Comparison of ENCODE assay signal across 25 cellular contexts in genomic region chr2:148218326-148219075, GRCh38.
DNase-seq lines count a peak whose midpoint lies in the region; ATAC-seq, FAIRE-seq and TF ChIP-seq lines count a peak whose summit lies in the region.
"Had no signal": no experiment of that assay in that cellular context is flagged by ENCODE, and none has a peak within 500 bp of the region (broad histone marks: within the 10 kb centered on the region; RNA-seq: fewer than 3 reads in every experiment).

No MANE protein-coding gene starts in this region.

- intact Hi-C loops in stomach (cut with DNase I; ENCODE audit: low total_unique reads): no loop called here

- no peak overlapping the region for H3K9ac ChIP-seq in SK-N-SH

- DNase-seq in NOMO-1 treated with DMSO at 0.1 percent for 48 hours (lab: John Stamatoyannopoulos, UW; ENCODE audit: unreplicated experiment): peak; percentile 8
- no peak for DNase-seq in NOMO-1 treated with dmso at 0.1 percent for 144 hours (lab: John Stamatoyannopoulos, UW; ENCODE audit: unreplicated experiment)
- peak; percentile 42 for DNase-seq in NCI-H2107 treated with DMSO at 0.1 percent for 48 hours (lab: John Stamatoyannopoulos, UW; ENCODE audit: unreplicated experiment)
- DNase-seq in SK-N-SH: no peak
- no peak for DNase-seq in stomach
- DNase-seq: activated naive CD4-positive, alpha-beta T cell treated with anti-CD3 and anti-CD28 coated beads for 36 hours; activated T-cell treated with anti-CD3 and anti-CD28 coated beads, Interleukin-2, amount 50 U/mL, for 4 hours; AML-193; CD8-positive, alpha-beta T cell; DMS153; GF-D8; KG1; left cardiac atrium; MM.1S; NCI-H226; NK-92 treated with Interleukin-12 subunit alpha and Interleukin-12 subunit beta, amount 100 ng/mL, for 24 hours; stimulated activated CD8-positive, alpha-beta memory T cell treated with anti-CD3 and anti-CD28 coated beads, Interleukin-4, amount 100 ng/mL, for 48 hours; transverse colon had no signal

- no peak for TF ChIP-seq RAD21 in SK-N-SH (IDR thresholded peaks at IDR 0.05; ENCODE audit: low read length)

- H2AFZ ChIP-seq in SK-N-SH (ENCODE audit: low read depth): no peak overlapping the region

- POLR2A ChIA-PET in SK-N-SH (lab: Yijun Ruan, JAX): no interaction called here

- H3K36me3 ChIP-seq in SK-N-SH (replicated peaks in 1 of 2; ENCODE audit: control insufficient read depth in 1 of 2, insufficient read depth in 2 of 2, low read length in 1 of 2): no peaks in the 10 kb centered on the region
- H3K36me3 ChIP-seq in stomach: no peaks in the 10 kb centered on the region
- H3K36me3 ChIP-seq: prostate gland, transverse colon had no signal

- H3K79me2 ChIP-seq in SK-N-SH (ENCODE audit: insufficient read depth): no peaks in the 10 kb centered on the region

- no peak for ATAC-seq in GM21447 (IDR thresholded peaks at IDR 0.05; ENCODE audit: unreplicated experiment)
- no peak for ATAC-seq in GM21381 (IDR thresholded peaks at IDR 0.05; ENCODE audit: unreplicated experiment)
- ATAC-seq: activated T-cell treated with anti-CD3 and anti-CD28 coated beads, Interleukin-2, amount 50 U/mL, for 4 hours; CD8-positive, alpha-beta T cell; left cardiac atrium had no signal

- H4K20me1 ChIP-seq in SK-N-SH (ENCODE audit: insufficient read depth): no peaks in the 10 kb centered on the region

- no peak for TF ChIP-seq POLR2A in stomach (IDR thresholded peaks at IDR 0.05)

- TF ChIP-seq EP300 in SK-N-SH (IDR thresholded peaks at IDR 0.05; ENCODE audit: borderline replicate concordance in 1 of 2, low read depth in 1 of 2, low read length in 1 of 2) (no peak), stomach (IDR thresholded peaks at IDR 0.05) (no peak)

- no peaks in the 10 kb centered on the region for H3F3A ChIP-seq in SK-N-SH (replicated peaks; ENCODE audit: insufficient read depth)

- no peaks in the 10 kb centered on the region; the same call in 1 of the 2 replicates for H3K9me3 ChIP-seq in SK-N-SH
- peaks cover 0 to 23% (median 11%) of the 10 kb centered on the region in 4 donors for H3K9me3 ChIP-seq in stomach
- H3K9me3 ChIP-seq: prostate gland had no signal

- H3K27ac ChIP-seq in SK-N-SH (ENCODE audit: low read depth in 2 of 2, low read length in 1 of 2) (no peak overlapping the region), stomach (no peak overlapping the region)
- H3K27ac ChIP-seq: prostate gland, transverse colon had no signal

- no peaks in the 10 kb centered on the region; the same call in 1 of the 2 replicates for H3K9me2 ChIP-seq in SK-N-SH

- H3K27me3 ChIP-seq in SK-N-SH (ENCODE audit: insufficient read depth): no peaks in the 10 kb centered on the region
- H3K27me3 ChIP-seq in stomach: no peaks in the 10 kb centered on the region
- H3K27me3 ChIP-seq: transverse colon had no signal

- 93% methylated on average over 5 of the region's 5 CpGs for WGBS in SK-N-SH (ENCODE audit: low lambda C conversion rate)
- WGBS in stomach, 5 donors: 86 to 93% (median 88%) methylated on average over 5 of the region's 5 CpGs

- FAIRE-seq in endometrium (lab: Jason Lieb, UNC): peak; percentile 93
- FAIRE-seq: A204.1, GM18507, H1 had no signal

- no peak overlapping the region for H3K4me2 ChIP-seq in SK-N-SH

- H3K4me3 ChIP-seq in SK-N-SH (ENCODE audit: low read depth in 2 of 2, low read length in 1 of 2) (no peak overlapping the region), stomach (no peak overlapping the region)
- H3K4me3 ChIP-seq: prostate gland, transverse colon had no signal

- H3K4me1 ChIP-seq in SK-N-SH (ENCODE audit: control insufficient read depth in 1 of 2, insufficient read depth in 2 of 2, low read depth in 1 of 2, low read length in 1 of 2) (no peaks in the 10 kb centered on the region), stomach (no peaks in the 10 kb centered on the region)
- H3K4me1 ChIP-seq: prostate gland, transverse colon had no signal

- no peak for TF ChIP-seq CTCF in SK-N-SH (IDR thresholded peaks at IDR 0.05)
- no peak for TF ChIP-seq CTCF in stomach (IDR thresholded peaks at IDR 0.05)

- CTCF ChIA-PET in SK-N-SH (lab: Yijun Ruan, JAX): no interaction called here

TF ChIP-seq in SK-N-SH, 30 proteins besides CTCF, POLR2A, EP300 and RAD21:
- TF ChIP-seq, protein P1, sequence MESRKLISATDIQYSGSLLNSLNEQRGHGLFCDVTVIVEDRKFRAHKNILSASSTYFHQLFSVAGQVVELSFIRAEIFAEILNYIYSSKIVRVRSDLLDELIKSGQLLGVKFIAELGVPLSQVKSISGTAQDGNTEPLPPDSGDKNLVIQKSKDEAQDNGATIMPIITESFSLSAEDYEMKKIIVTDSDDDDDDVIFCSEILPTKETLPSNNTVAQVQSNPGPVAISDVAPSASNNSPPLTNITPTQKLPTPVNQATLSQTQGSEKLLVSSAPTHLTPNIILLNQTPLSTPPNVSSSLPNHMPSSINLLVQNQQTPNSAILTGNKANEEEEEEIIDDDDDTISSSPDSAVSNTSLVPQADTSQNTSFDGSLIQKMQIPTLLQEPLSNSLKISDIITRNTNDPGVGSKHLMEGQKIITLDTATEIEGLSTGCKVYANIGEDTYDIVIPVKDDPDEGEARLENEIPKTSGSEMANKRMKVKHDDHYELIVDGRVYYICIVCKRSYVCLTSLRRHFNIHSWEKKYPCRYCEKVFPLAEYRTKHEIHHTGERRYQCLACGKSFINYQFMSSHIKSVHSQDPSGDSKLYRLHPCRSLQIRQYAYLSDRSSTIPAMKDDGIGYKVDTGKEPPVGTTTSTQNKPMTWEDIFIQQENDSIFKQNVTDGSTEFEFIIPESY (IDR thresholded peaks at IDR 0.05; ENCODE audit: borderline replicate concordance, low read depth): no peak
- TF ChIP-seq MXI1 (IDR thresholded peaks at IDR 0.05; ENCODE audit: low read depth, low read length) (no peak), GATA2 (CRISPR knock-in tag; IDR thresholded peaks at IDR 0.05) (no peak), RXRA (IDR thresholded peaks at IDR 0.05; ENCODE audit: borderline replicate concordance, low read depth) (no peak), EZH2phosphoT487 (IDR thresholded peaks at IDR 0.05; ENCODE audit: borderline replicate concordance, low read depth) (no peak), FOSL2 (IDR thresholded peaks at IDR 0.05; ENCODE audit: borderline replicate concordance, low read depth) (no peak), YY1 (IDR thresholded peaks at IDR 0.05; ENCODE audit: low read depth) (no peak), RFX5 (IDR thresholded peaks at IDR 0.05; ENCODE audit: low read length) (no peak), TEAD4 (IDR thresholded peaks at IDR 0.05; ENCODE audit: borderline replicate concordance, insufficient read depth) (no peak), MAX (IDR thresholded peaks at IDR 0.05; ENCODE audit: low read depth) (no peak), SMC3 (IDR thresholded peaks at IDR 0.05; ENCODE audit: low read depth, low read length) (no peak)
- TF ChIP-seq, protein P2, sequence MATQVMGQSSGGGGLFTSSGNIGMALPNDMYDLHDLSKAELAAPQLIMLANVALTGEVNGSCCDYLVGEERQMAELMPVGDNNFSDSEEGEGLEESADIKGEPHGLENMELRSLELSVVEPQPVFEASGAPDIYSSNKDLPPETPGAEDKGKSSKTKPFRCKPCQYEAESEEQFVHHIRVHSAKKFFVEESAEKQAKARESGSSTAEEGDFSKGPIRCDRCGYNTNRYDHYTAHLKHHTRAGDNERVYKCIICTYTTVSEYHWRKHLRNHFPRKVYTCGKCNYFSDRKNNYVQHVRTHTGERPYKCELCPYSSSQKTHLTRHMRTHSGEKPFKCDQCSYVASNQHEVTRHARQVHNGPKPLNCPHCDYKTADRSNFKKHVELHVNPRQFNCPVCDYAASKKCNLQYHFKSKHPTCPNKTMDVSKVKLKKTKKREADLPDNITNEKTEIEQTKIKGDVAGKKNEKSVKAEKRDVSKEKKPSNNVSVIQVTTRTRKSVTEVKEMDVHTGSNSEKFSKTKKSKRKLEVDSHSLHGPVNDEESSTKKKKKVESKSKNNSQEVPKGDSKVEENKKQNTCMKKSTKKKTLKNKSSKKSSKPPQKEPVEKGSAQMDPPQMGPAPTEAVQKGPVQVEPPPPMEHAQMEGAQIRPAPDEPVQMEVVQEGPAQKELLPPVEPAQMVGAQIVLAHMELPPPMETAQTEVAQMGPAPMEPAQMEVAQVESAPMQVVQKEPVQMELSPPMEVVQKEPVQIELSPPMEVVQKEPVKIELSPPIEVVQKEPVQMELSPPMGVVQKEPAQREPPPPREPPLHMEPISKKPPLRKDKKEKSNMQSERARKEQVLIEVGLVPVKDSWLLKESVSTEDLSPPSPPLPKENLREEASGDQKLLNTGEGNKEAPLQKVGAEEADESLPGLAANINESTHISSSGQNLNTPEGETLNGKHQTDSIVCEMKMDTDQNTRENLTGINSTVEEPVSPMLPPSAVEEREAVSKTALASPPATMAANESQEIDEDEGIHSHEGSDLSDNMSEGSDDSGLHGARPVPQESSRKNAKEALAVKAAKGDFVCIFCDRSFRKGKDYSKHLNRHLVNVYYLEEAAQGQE (IDR thresholded peaks at IDR 0.05; ENCODE audit: low read depth, low read length): no peak
- TF ChIP-seq, protein P3, sequence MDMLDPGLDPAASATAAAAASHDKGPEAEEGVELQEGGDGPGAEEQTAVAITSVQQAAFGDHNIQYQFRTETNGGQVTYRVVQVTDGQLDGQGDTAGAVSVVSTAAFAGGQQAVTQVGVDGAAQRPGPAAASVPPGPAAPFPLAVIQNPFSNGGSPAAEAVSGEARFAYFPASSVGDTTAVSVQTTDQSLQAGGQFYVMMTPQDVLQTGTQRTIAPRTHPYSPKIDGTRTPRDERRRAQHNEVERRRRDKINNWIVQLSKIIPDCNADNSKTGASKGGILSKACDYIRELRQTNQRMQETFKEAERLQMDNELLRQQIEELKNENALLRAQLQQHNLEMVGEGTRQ (IDR thresholded peaks at IDR 0.05; ENCODE audit: borderline replicate concordance, low read depth, low read length): no peak
- TF ChIP-seq, protein P4, sequence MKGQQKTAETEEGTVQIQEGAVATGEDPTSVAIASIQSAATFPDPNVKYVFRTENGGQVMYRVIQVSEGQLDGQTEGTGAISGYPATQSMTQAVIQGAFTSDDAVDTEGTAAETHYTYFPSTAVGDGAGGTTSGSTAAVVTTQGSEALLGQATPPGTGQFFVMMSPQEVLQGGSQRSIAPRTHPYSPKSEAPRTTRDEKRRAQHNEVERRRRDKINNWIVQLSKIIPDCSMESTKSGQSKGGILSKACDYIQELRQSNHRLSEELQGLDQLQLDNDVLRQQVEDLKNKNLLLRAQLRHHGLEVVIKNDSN (IDR thresholded peaks at IDR 0.05; ENCODE audit: borderline replicate concordance, low read depth): no peak

Comparison
In these comparisons a context has a peak if more than half of its experiments do, and no peak if none do; other contexts are left out.
1. DNase-seq: peak in NOMO-1 treated with DMSO at 0.1 percent for 48 hours (single experiment) and NCI-H2107 treated with DMSO at 0.1 percent for 48 hours (single experiment); none in NOMO-1 treated with dmso at 0.1 percent for 144 hours (single experiment), SK-N-SH (single experiment) and stomach (single experiment).